Comparison of ENCODE assay signal across 8 cellular contexts in the genomic region with DNA sequence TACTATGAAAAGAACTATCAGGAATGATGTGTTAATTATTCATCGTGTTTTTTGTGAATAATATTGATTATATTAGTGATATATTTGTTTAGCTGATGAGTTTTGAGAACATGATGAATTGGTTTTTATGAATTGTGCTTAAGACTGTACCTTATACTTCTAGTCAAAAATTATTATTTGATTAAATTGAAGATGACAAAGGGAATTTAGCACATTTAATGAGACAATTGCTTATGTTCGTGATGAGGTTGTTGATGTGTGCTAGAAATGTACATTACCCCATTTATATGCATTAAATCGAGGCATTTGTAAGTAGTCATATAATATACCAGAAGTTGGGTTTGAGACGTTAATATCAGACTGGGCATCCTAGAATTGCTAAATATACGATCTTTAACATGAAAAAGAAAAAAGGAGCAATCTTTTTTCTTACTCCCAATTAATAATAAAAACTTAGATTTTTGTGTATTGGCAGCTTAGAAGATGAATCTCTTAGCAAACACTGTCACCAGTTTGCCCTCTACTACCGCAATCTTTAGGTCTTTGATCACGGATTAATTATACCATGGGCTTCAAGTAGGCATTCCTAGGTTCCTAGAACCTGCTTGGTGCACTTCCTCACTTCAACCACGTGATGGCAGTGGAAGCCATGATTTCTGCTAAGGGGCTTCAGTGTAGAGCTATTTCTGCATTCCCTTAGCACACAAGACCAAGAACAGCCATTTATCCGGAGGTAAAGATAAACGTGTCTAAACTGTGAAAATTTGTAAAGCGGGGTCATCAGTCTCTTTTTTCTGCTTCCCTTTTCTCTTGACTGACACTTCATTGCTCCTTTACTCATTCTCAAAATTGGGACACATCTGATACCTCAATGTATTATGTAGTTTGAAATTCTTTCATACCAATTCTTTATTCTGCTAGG. TPM values are rescaled to one million over a fixed set of nuclear protein-coding genes. Genes with fewer than 3 reads are reported as not detected.
A peak's percentile ranks its signal among the peaks of the same experiment; 100 is the strongest.
DNase-seq lines count a peak whose midpoint lies in the region; ATAC-seq, FAIRE-seq and TF ChIP-seq lines count a peak whose summit lies in the region.

No MANE protein-coding gene starts in this region.

- intact Hi-C loops in tibial artery (cut with DNase I; ENCODE audit: low total_unique reads): no loop called here

- TF ChIP-seq CTCF in A549 (IDR thresholded peaks at IDR 0.05) (peak; percentile 95), tibial artery (IDR thresholded peaks at IDR 0.05) (peak; percentile 86 to 93)

- 2% methylated on average over 11 of the region's 11 CpGs for WGBS in A549 (ENCODE audit: missing lambda C conversion rate)

- no peak for TF ChIP-seq EP300 in A549 (IDR thresholded peaks at IDR 0.05)

- TF ChIP-seq RAD21 in A549 (conservative IDR thresholded peaks at IDR 0.05 in 1 of 2, IDR thresholded peaks at IDR 0.05 in 1 of 2): peak; percentile 91 to 93

- H2AFZ ChIP-seq in neuron (ENCODE audit: low read depth, low read length): no peak overlapping the region

- H3K27me3 ChIP-seq in neuron (ENCODE audit: insufficient read depth, low read length): no peaks in the 10 kb centered on the region
- H3K27me3 ChIP-seq in tibial artery: no peaks in the 10 kb centered on the region

- peaks cover 2% of the 10 kb centered on the region for H3K36me3 ChIP-seq in neuron (ENCODE audit: insufficient read depth, low read length)
- no peaks in the 10 kb centered on the region for H3K36me3 ChIP-seq in tibial artery

- POLR2A ChIA-PET in A549 (lab: Yijun Ruan, JAX): interaction anchor here (1.4 kb wide), 1 partner anchor 134 kb away, joined by 3 read pairs; a partner anchor contains a TSS

- ATAC-seq in A549 (peak; percentile 36 to 52; a peak in 4 of 6 replicates), GM18498 (IDR thresholded peaks at IDR 0.05; ENCODE audit: unreplicated experiment) (peak; percentile 28)

- CTCF ChIA-PET in A549 (lab: Yijun Ruan, JAX): interaction anchor here (0.6 to 4.0 kb wide), 45 partner anchors 8 to 1065 kb away, joined by 3 to 38 read pairs (median 4); a partner anchor contains a TSS

- TF ChIP-seq POLR2A in A549 (IDR thresholded peaks at IDR 0.05; ENCODE audit: low read length): no peak

- H3K9me3 ChIP-seq in A549 (no peaks in the 10 kb centered on the region), neuron (ENCODE audit: low read length) (no peaks in the 10 kb centered on the region), tibial artery (no peaks in the 10 kb centered on the region)

- H3K4me1 ChIP-seq in A549 (peaks cover 24% of the 10 kb centered on the region), neuron (ENCODE audit: insufficient read depth, low read length) (peaks cover 15% of the 10 kb centered on the region), tibial artery (peaks cover 0 to 44% (median 30%) of the 10 kb centered on the region in 4 donors)

- H3K27ac ChIP-seq in A549 (no peak overlapping the region), tibial artery (no peak overlapping the region)

- DNase-seq in A549 (ENCODE audit: low read depth in 1 of 2, low spot score in 1 of 2) (peak; percentile 72 to 86), LHCN-M2 (ENCODE audit: low read depth) (peak; percentile 88), RCC 7860 (ENCODE audit: low spot score) (peak; percentile 82), foreskin melanocyte (peak; percentile 68), tibial artery (peak in 1 of 2 donors; percentile 41)
- peak; percentile 11 for DNase-seq in activated effector memory CD4-positive, alpha-beta T cell treated with Interleukin-2 at 50 U/mL for 16 hours

- peak overlapping the region; percentile 95 for H3K4me2 ChIP-seq in A549

- peak; percentile 92 for FAIRE-seq in A549 (lab: Jason Lieb, UNC)
- FAIRE-seq in RCC 7860 (lab: Jason Lieb, UNC): peak; percentile 80

- H3K4me3 ChIP-seq in A549 (peak overlapping the region; percentile 80), neuron (ENCODE audit: low read length) (peak overlapping the region; percentile 55), tibial artery (peak overlapping the region; percentile 96 to 99)

TF ChIP-seq in A549, 52 proteins besides CTCF, POLR2A, EP300 and RAD21:
- TF ChIP-seq, protein P1, sequence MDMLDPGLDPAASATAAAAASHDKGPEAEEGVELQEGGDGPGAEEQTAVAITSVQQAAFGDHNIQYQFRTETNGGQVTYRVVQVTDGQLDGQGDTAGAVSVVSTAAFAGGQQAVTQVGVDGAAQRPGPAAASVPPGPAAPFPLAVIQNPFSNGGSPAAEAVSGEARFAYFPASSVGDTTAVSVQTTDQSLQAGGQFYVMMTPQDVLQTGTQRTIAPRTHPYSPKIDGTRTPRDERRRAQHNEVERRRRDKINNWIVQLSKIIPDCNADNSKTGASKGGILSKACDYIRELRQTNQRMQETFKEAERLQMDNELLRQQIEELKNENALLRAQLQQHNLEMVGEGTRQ (IDR thresholded peaks at IDR 0.05): peak; percentile 65
- TF ChIP-seq KDM5A (IDR thresholded peaks at IDR 0.05) (peak; percentile 29; the same call in 1 of the 2 replicates), RARB (CRISPR knock-in tag; IDR thresholded peaks at IDR 0.05) (no peak), SMC3 (IDR thresholded peaks at IDR 0.05) (peak; percentile 81)

RNA-seq across cellular contexts. Expression of a gene that starts 1.6 kb away (rescaled TPM):
- polyA plus RNA-seq in A549 (2011; rRNA removed) (29.6 and 35.0 TPM in 2 replicates), A549 (2017; fragmentation: RNase III; extraction: RNeasy Plus Mini Kit Qiagen cat#74134 plus additional on column Dnase treatment) (24.3 to 26.2 TPM (median 25.7 TPM) in 3 replicates)
- polyA plus RNA-seq in A549 (2012; cell fraction: cytosol; rRNA removed): 6.3 and 8.4 TPM in 2 replicates
- 3.7 and 3.8 TPM in 2 replicates for polyA plus RNA-seq in A549 (2012; cell fraction: nucleus; rRNA removed)
- 32.3 and 35.5 TPM in 2 replicates for polyA minus RNA-seq in A549 (2011; rRNA and poly(A)+ RNA removed)
- 18.6 and 22.8 TPM in 2 replicates for total RNA-seq in LHCN-M2 (2014; rRNA removed)
- 15.4 TPM for polyA plus RNA-seq in LHCN-M2 (2012)

RNA-seq across cellular contexts. Expression of a gene that starts 20.8 kb away (rescaled TPM):
- polyA plus RNA-seq in A549 (2011; rRNA removed) (35.6 and 38.6 TPM in 2 replicates), A549 (2017; fragmentation: RNase III; extraction: RNeasy Plus Mini Kit Qiagen cat#74134 plus additional on column Dnase treatment) (24.7 to 25.8 TPM (median 25.6 TPM) in 3 replicates)
- polyA plus RNA-seq in A549 (2012; cell fraction: cytosol; rRNA removed): 27.8 and 29.0 TPM in 2 replicates
- 37.8 and 43.8 TPM in 2 replicates for polyA plus RNA-seq in A549 (2012; cell fraction: nucleus; rRNA removed)
- 36.0 and 36.4 TPM in 2 replicates for polyA minus RNA-seq in A549 (2011; rRNA and poly(A)+ RNA removed)
- total RNA-seq in LHCN-M2 (2014; rRNA removed): 41.3 and 46.1 TPM in 2 replicates
- polyA plus RNA-seq in LHCN-M2 (2012): 27.3 TPM
